ENCODE assay signal across 8 cellular contexts in genomic region chr19:10353793-10354391, GRCh38. TPM values are rescaled to one million over a fixed set of nuclear protein-coding genes. Genes with fewer than 3 reads are reported as not detected.
DNase-seq lines count a peak whose midpoint lies in the region; ATAC-seq and TF ChIP-seq lines count a peak whose summit lies in the region.

No MANE protein-coding gene starts in this region.

- DNase-seq in AG08396 (ENCODE audit: low spot score) (peak; percentile 51), NCI-H2171 (lab: John Stamatoyannopoulos, UW) (peak; percentile 85), astrocyte of the hippocampus (ENCODE audit: low read depth, low spot score) (peak; percentile 66), NCI-H1092 (lab: John Stamatoyannopoulos, UW) (no peak), GM19238 (ENCODE audit: insufficient read length, low spot score) (no peak)

- ATAC-seq in HG02852 (IDR thresholded peaks at IDR 0.05; ENCODE audit: unreplicated experiment) (no peak), GM19035 (IDR thresholded peaks at IDR 0.05; ENCODE audit: unreplicated experiment) (no peak)

- H3K4me1 ChIP-seq in liver (ENCODE audit: control insufficient read depth in 4 of 4, insufficient read depth in 4 of 4, low read length in 3 of 4), result peaks cover 4 to 19% (median 12%) of the 10 kb centered on the region in 4 donors

- H3K9ac ChIP-seq in liver (ENCODE audit: low read depth in 1 of 2, low read length in 2 of 2), result no peak overlapping the region

- peaks cover 9 to 39% (median 20%) of the 10 kb centered on the region in 4 donors for H3K36me3 ChIP-seq in liver (ENCODE audit: control insufficient read depth in 4 of 4, insufficient read depth in 3 of 4, low read depth in 1 of 4, low read length in 3 of 4)

- no peaks in the 10 kb centered on the region for H3K9me3 ChIP-seq in liver (ENCODE audit: control insufficient read depth in 4 of 4, low read length in 3 of 4)

- WGBS in liver, result 78% methylated on average over 32 of the region's 32 CpGs

- no peak for TF ChIP-seq CTCF in liver (IDR thresholded peaks at IDR 0.05; ENCODE audit: low read depth, low read length, missing input control)

- no peak for TF ChIP-seq RAD21 in liver (IDR thresholded peaks at IDR 0.05)

- no peaks in the 10 kb centered on the region for H3K27me3 ChIP-seq in liver (ENCODE audit: control insufficient read depth in 4 of 4, insufficient read depth in 4 of 4, low read length in 3 of 4)

- H3K4me3 ChIP-seq in liver (ENCODE audit: low read depth in 1 of 3, low read length in 3 of 3), result peak overlapping the region in 1 of 3 donors; percentile 8

- H3K27ac ChIP-seq in liver (ENCODE audit: low read depth in 1 of 2, low read length in 2 of 2), result peak overlapping the region; percentile 93 to 94

TF ChIP-seq in liver, 16 proteins besides CTCF, POLR2A, EP300 and RAD21:
- no peak for TF ChIP-seq SP1 (IDR thresholded peaks at IDR 0.05)
- no peak for TF ChIP-seq HNF4A (conservative IDR thresholded peaks at IDR 0.05)
TF ChIP-seq in liver: peak in this region for 0.

RNA-seq across cellular contexts. Expression of gene ICAM3, which starts 14.5 kb away (rescaled TPM):
- total RNA-seq in liver, result 10 to 100 TPM; 15.9 to 18.1 TPM
- 10 to 100 TPM; 24.0 to 62.8 TPM for polyA plus RNA-seq in liver

RNA-seq across cellular contexts. Expression of gene RAVER1, which starts 20.6 kb away (rescaled TPM):
- 10 to 100 TPM in 1 of 2 donors, 1 to 10 TPM in 1; 6.4 to 13.6 TPM for total RNA-seq in liver
- polyA plus RNA-seq in liver, result 1 to 10 TPM; 2.1 to 5.9 TPM

RNA-seq across cellular contexts. Expression of gene TYK2, which starts 26.5 kb away (rescaled TPM):
- total RNA-seq in liver, result 10 to 100 TPM; 59.2 to 60.0 TPM
- 10 to 100 TPM; 47.9 to 63.1 TPM for polyA plus RNA-seq in liver

RNA-seq across cellular contexts. Expression of gene FDX2, which starts 38.1 kb away (rescaled TPM):
- 1 to 10 TPM; 5.8 to 5.9 TPM for total RNA-seq in liver
- polyA plus RNA-seq in liver, result 10 to 100 TPM; 14.1 to 18.7 TPM

RNA-seq across cellular contexts. Expression of gene ZGLP1, which starts 44.3 kb away (rescaled TPM):
- under 1 TPM; 0.61 to 0.75 TPM for total RNA-seq in liver
- polyA plus RNA-seq in liver, result 1 to 10 TPM in 1 of 2 donors, under 1 TPM in 1; 0.89 to 1.2 TPM

Comparison
In these comparisons a context has a peak if more than half of its experiments do, and no peak if none do; other contexts are left out.
1. DNase-seq: peak in AG08396 (single experiment), NCI-H2171 (single experiment) and astrocyte of the hippocampus (single experiment); none in NCI-H1092 (single experiment) and GM19238 (single experiment).